Comparison of ENCODE assay signal across 26 cellular contexts in the genomic region with DNA sequence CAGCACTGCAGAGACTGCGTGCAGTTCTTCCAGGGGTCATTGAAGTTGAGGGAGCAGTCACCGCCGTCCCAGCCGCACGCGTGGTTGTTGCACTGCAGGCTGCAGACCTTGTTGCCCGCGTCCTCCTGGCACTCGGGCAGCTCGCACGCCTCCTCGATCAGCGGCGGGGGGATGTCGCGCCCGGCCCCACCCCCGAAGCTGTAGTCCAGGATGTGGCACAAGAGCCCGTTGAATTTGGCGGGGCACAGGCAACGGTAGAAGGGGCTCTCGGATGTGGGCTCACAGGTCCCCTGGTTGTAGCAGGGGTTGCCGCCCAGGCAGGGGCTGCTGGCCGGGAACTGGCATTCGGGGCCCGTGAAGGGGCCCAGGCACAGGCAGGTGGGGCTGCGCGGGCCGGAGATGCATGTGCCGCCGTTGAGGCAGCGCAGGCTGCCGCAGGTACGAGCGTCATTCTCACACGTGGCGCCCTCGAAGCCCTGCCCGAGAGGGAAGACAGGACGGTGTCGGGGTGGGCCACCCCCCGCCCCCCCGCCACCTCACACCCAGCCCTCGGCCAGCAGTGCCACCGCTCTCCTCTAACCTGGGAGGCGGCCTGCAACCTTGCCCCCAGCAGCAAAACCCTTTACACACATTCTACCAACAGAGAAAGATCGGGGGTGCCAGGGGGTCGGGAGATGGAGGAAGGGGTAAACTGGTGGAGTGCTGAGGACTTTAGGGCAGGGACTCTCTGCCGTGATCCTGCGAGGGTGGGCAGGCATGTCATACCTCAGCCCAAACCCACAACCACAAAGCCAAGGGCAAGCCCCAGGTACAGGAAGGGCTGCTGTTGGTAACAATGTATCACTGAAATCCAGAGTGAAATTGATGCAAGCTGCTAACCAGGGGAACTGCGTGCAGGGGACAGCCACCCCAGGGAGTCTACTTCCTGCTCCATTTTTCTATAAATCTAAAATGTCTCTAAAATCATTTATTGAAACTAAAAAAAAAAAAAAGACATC.
"Had no signal": no experiment of that assay in that cellular context is flagged by ENCODE, and none has a peak within 500 bp of the region (broad histone marks: within the 10 kb centered on the region; RNA-seq: fewer than 3 reads in every experiment).

No MANE protein-coding gene starts in this region.

- H3K27ac Mint-ChIP-seq: activated CD4-positive, alpha-beta T cell treated with anti-CD3 and anti-CD28 coated beads, Interleukin-2, amount 10 ng/mL, durations not matched to agents 24 days and 14 days; activated naive CD8-positive, alpha-beta T cell treated with anti-CD3 and anti-CD28 coated beads for 36 hours; T-helper 1 cell treated with Interleukin-12 subunit alpha and Interleukin-12 subunit beta and Interleukin-4 antibody, amounts not matched to agents 30 μg/mL and 1 μg/mL, for 36 hours; T-helper 2 cell treated with Interferon-gamma antibody and Interleukin-4, amounts not matched to agents 5 μg/mL and 100 μg/mL, for 36 hours had no signal

- ATAC-seq: Panc1 had no signal

- H3K27ac ChIP-seq: brain microvascular endothelial cell, SJSA1 had no signal

- H3K9me3 Mint-ChIP-seq: activated CD4-positive, alpha-beta T cell treated with anti-CD3 and anti-CD28 coated beads, Interleukin-2, amount 10 ng/mL, durations not matched to agents 24 days and 14 days; activated naive CD8-positive, alpha-beta T cell treated with anti-CD3 and anti-CD28 coated beads for 36 hours; T-helper 1 cell treated with Interleukin-12 subunit alpha and Interleukin-12 subunit beta and Interleukin-4 antibody, amounts not matched to agents 30 μg/mL and 1 μg/mL, for 36 hours; T-helper 2 cell treated with Interferon-gamma antibody and Interleukin-4, amounts not matched to agents 5 μg/mL and 100 μg/mL, for 36 hours had no signal

- H3K4me3 Mint-ChIP-seq: activated CD4-positive, alpha-beta T cell treated with anti-CD3 and anti-CD28 coated beads, Interleukin-2, amount 10 ng/mL, durations not matched to agents 24 days and 14 days; activated naive CD8-positive, alpha-beta T cell treated with anti-CD3 and anti-CD28 coated beads for 36 hours; T-helper 1 cell treated with Interleukin-12 subunit alpha and Interleukin-12 subunit beta and Interleukin-4 antibody, amounts not matched to agents 30 μg/mL and 1 μg/mL, for 36 hours; T-helper 2 cell treated with Interferon-gamma antibody and Interleukin-4, amounts not matched to agents 5 μg/mL and 100 μg/mL, for 36 hours had no signal

- H3K4me1 Mint-ChIP-seq: activated CD4-positive, alpha-beta T cell treated with anti-CD3 and anti-CD28 coated beads, Interleukin-2, amount 10 ng/mL, durations not matched to agents 24 days and 14 days; activated naive CD8-positive, alpha-beta T cell treated with anti-CD3 and anti-CD28 coated beads for 36 hours had no signal

- H3K27me3 Mint-ChIP-seq: activated CD4-positive, alpha-beta T cell treated with anti-CD3 and anti-CD28 coated beads, Interleukin-2, amount 10 ng/mL, durations not matched to agents 24 days and 14 days; activated naive CD8-positive, alpha-beta T cell treated with anti-CD3 and anti-CD28 coated beads for 36 hours had no signal

- DNase-seq: activated CD4-positive, alpha-beta T cell treated with anti-CD3 and anti-CD28 coated beads, Interleukin-2, amount 10 ng/mL, durations not matched to agents 24 days and 14 days; activated CD4-positive, alpha-beta T cell treated with anti-CD3 and anti-CD28 coated beads, Interleukin-2, amount 50 U/mL, for 4 hours; activated effector memory CD4-positive, alpha-beta T cell treated with anti-CD3 and anti-CD28 coated beads, Interleukin-2, amount 50 U/mL, for 16 hours; activated naive CD4-positive, alpha-beta T cell; activated naive CD4-positive, alpha-beta T cell treated with anti-CD3 and anti-CD28 coated beads, Interleukin-2, amount 50 U/mL, for 16 hours; activated naive CD8-positive, alpha-beta T cell treated with anti-CD3 and anti-CD28 coated beads for 36 hours; activated T-cell treated with anti-CD3 and anti-CD28 coated beads, Interleukin-2, amount 50 U/mL, for 1 hour; amniotic stem cell; aorta; brain microvascular endothelial cell; central memory CD4-positive, alpha-beta T cell; Kasumi-1; MG63; NCI-H1048; NCI-H1105 treated with DMSO at 0.1 percent for 48 hours; NCI-H1436; NCI-H1694; NCI-H2081 treated with DMSO at 0.1 percent for 48 hours; NCI-H345; NCI-H524 treated with DMSO at 0.1 percent for 48 hours; SHP77 treated with DMSO at 0.1 percent for 48 hours; SK-N-SH had no signal
